8 cellular contexts compared by ENCODE assay signal in genomic region chr18:61581578-61582204, GRCh38.
DNase-seq lines count a peak whose midpoint lies in the region; ATAC-seq and TF ChIP-seq lines count a peak whose summit lies in the region.

No MANE protein-coding gene starts in this region.

- no peaks in the 10 kb centered on the region for H3K27me3 ChIP-seq in kidney epithelial cell (ENCODE audit: control insufficient read depth, insufficient read depth, low read length)

- peak; percentile 98 for TF ChIP-seq CTCF in kidney epithelial cell (IDR thresholded peaks at IDR 0.05; ENCODE audit: insufficient read depth, low read length, poor library complexity, severe bottlenecking)

- ATAC-seq in HG02870 (IDR thresholded peaks at IDR 0.05; ENCODE audit: unreplicated experiment) = peak; percentile 91

- H3K36me3 ChIP-seq in kidney epithelial cell (ENCODE audit: control insufficient read depth, insufficient read depth, low read length) = no peaks in the 10 kb centered on the region

- peak overlapping the region; percentile 27 for H3K4me3 ChIP-seq in kidney epithelial cell (ENCODE audit: low read depth, low read length)

- peak; percentile 75 for DNase-seq in NCI-H1436 (lab: John Stamatoyannopoulos, UW)
- no peak for DNase-seq in NCI-H1436 treated with DMSO at 0.1 percent for 48 hours (lab: John Stamatoyannopoulos, UW)
- DNase-seq in NCI-H2107 (lab: John Stamatoyannopoulos, UW) = peak; percentile 13
- DNase-seq in activated CD4-positive, alpha-beta T cell treated with anti-CD3 and anti-CD28 coated beads for 1 hour = peak; percentile 53
- peak; percentile 22 to 60 for DNase-seq in cerebellar nuclear complex (lab: John Stamatoyannopoulos, UW)
- DNase-seq in kidney epithelial cell (ENCODE audit: low read depth) = no peak
- DNase-seq in stimulated activated CD4-positive, alpha-beta T cell treated with anti-CD3 and anti-CD28 coated beads, Interleukin-15, amount 100 ng/mL, for 48 hours (ENCODE audit: low read depth in 2 of 2) = peak; percentile 28 to 53

Comparison
In these comparisons a context has a peak if more than half of its experiments do, and no peak if none do; other contexts are left out.
1. DNase-seq: peak in NCI-H1436 (single experiment), NCI-H2107 (single experiment), activated CD4-positive, alpha-beta T cell treated with anti-CD3 and anti-CD28 coated beads for 1 hour (single experiment), cerebellar nuclear complex (2 of 2) and stimulated activated CD4-positive, alpha-beta T cell treated with anti-CD3 and anti-CD28 coated beads, Interleukin-15, amount 100 ng/mL, for 48 hours (2 of 2); none in NCI-H1436 treated with DMSO at 0.1 percent for 48 hours (single experiment) and kidney epithelial cell (single experiment).